ENCODE assay signal across 8 cellular contexts in the genomic region with DNA sequence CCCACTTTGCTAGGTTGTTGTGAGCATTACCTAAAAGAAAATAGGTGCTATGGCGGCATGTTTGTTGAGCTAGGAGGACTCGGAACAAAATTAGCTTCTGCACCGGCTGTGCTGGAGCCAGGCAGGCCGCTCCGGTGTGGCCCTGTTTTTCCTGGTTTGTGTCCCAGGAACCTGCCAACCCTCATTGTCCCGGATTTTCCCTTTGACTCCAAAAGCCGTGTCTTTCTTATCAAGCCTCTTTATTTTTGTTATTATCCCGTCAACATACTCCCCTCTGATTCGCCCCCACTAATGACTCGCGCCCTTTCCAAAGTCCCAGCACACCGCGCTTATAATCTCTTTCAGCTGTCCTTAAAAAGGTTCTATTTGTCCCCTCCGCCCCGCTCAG.
DNase-seq lines count a peak whose midpoint lies in the region; ATAC-seq, FAIRE-seq and TF ChIP-seq lines count a peak whose summit lies in the region.

No MANE protein-coding gene starts in this region.

- H3K27me3 ChIP-seq in CD8-positive, alpha-beta T cell (ENCODE audit: insufficient read depth, low read length), result no peaks in the 10 kb centered on the region
- H3K27me3 ChIP-seq in psoas muscle (ENCODE audit: insufficient read depth in 3 of 3, low read length in 2 of 3), result no peaks in the 10 kb centered on the region
- H3K27me3 ChIP-seq in body of pancreas, result no peaks in the 10 kb centered on the region

- WGBS in psoas muscle, 3 donors, result 39 to 58% (median 49%) methylated on average over 15 of the region's 15 CpGs
- 77 to 79% methylated on average over 14 to 15 of the region's 15 CpGs for WGBS in body of pancreas, 2 donors

- CTCF ChIA-PET in CD8-positive, alpha-beta T cell (lab: Charles Lee), result interaction anchor here (0.5 to 9.0 kb wide), 34 partner anchors 8 to 1110 kb away, joined by 3 to 218 read pairs (median 4); partner anchors contain the start of gene FOXC1

- no peak for TF ChIP-seq CTCF in CD8-positive, alpha-beta T cell (IDR thresholded peaks at IDR 0.05)
- TF ChIP-seq CTCF in VCaP (conservative IDR thresholded peaks at IDR 0.05) (no peak), fibroblast of the aortic adventitia (IDR thresholded peaks at IDR 0.05; ENCODE audit: insufficient read depth, low read length) (no peak), psoas muscle (IDR thresholded peaks at IDR 0.05) (no peak), body of pancreas (IDR thresholded peaks at IDR 0.05) (no peak)

- H3K27ac ChIP-seq in CD8-positive, alpha-beta T cell (ENCODE audit: low read depth, low read length), result no peak overlapping the region
- peak overlapping the region; percentile 44; the same call in 1 of the 2 replicates for H3K27ac ChIP-seq in VCaP
- H3K27ac ChIP-seq in psoas muscle, result peak overlapping the region; percentile 75
- peak overlapping the region in 1 of 4 donors; percentile 20 for H3K27ac ChIP-seq in body of pancreas

- intact Hi-C loops in CD8-positive, alpha-beta T cell (cut with DNase I, micrococcal nuclease), result loop anchor here (1.0 to 10.0 kb wide), 7 partner anchors 281 to 1037 kb away; no protein-coding TSS in a partner anchor
- intact Hi-C loops in psoas muscle (cut with DNase I) (loop anchor here (1.0 to 10.0 kb wide), 7 partner anchors 181 to 1034 kb away; partner anchors contain the start of gene GMDS (in 2 of the 2)), body of pancreas (cut with DNase I) (no loop called here)

- TF ChIP-seq POLR2A in body of pancreas (IDR thresholded peaks at IDR 0.05), result no peak

- no peaks in the 10 kb centered on the region for H3K9me3 Mint-ChIP-seq in CD8-positive, alpha-beta T cell

- peaks cover 6% of the 10 kb centered on the region for H3K27me3 Mint-ChIP-seq in CD8-positive, alpha-beta T cell (ENCODE audit: low read depth)

- no peak for FAIRE-seq in frontal cortex (lab: Jason Lieb, UNC)

- H3K36me3 Mint-ChIP-seq in CD8-positive, alpha-beta T cell, result no peaks in the 10 kb centered on the region

- H3K9me3 ChIP-seq in CD8-positive, alpha-beta T cell (ENCODE audit: low read length), result no peaks in the 10 kb centered on the region
- no peaks in the 10 kb centered on the region for H3K9me3 ChIP-seq in psoas muscle
- H3K9me3 ChIP-seq in body of pancreas, result no peaks in the 10 kb centered on the region

- POLR2A ChIA-PET in CD8-positive, alpha-beta T cell (lab: Charles Lee), result interaction anchor here (0.9 to 1.0 kb wide), 2 partner anchors 1023 to 1035 kb away, joined by 3 read pairs; no protein-coding TSS in a partner anchor

- DNase-seq in CD8-positive, alpha-beta T cell, result no peak
- DNase-seq in fibroblast of the aortic adventitia (ENCODE audit: low read depth), result no peak
- DNase-seq in psoas muscle, result no peak
- DNase-seq in frontal cortex (ENCODE audit: low spot score in 2 of 2), result no peak
- no peak for DNase-seq in activated CD8-positive, alpha-beta memory T cell treated with anti-CD3 and anti-CD28 coated beads, Interleukin-2, amount 50 U/mL, for 4 hours
- no peak for DNase-seq in body of pancreas

- ATAC-seq in CD8-positive, alpha-beta T cell, result no peak
- ATAC-seq in psoas muscle (peak in 1 of 4 donors; percentile 4), HG02973 (IDR thresholded peaks at IDR 0.05; ENCODE audit: unreplicated experiment) (no peak), body of pancreas (no peak)

- H3K4me1 ChIP-seq in CD8-positive, alpha-beta T cell (ENCODE audit: insufficient read depth, low read length), result peaks cover 6% of the 10 kb centered on the region
- H3K4me1 ChIP-seq in psoas muscle, result peaks cover 30% of the 10 kb centered on the region
- H3K4me1 ChIP-seq in body of pancreas, result peaks cover 6% of the 10 kb centered on the region

- peaks cover 9% of the 10 kb centered on the region for H3K4me1 Mint-ChIP-seq in CD8-positive, alpha-beta T cell (ENCODE audit: low read depth)

- H3K36me3 ChIP-seq in CD8-positive, alpha-beta T cell (ENCODE audit: insufficient read depth, low read length), result no peaks in the 10 kb centered on the region
- no peaks in the 10 kb centered on the region for H3K36me3 ChIP-seq in psoas muscle (ENCODE audit: insufficient read depth in 1 of 2, low read depth in 1 of 2)
- H3K36me3 ChIP-seq in body of pancreas (replicated peaks in 1 of 2; ENCODE audit: insufficient read depth in 1 of 2, low read depth in 2 of 2), result no peaks in the 10 kb centered on the region

- H3K4me3 Mint-ChIP-seq in CD8-positive, alpha-beta T cell, result peak overlapping the region; percentile 59

- H3K4me3 ChIP-seq in CD8-positive, alpha-beta T cell (ENCODE audit: low read depth, low read length), result peak overlapping the region; percentile 52
- H3K4me3 ChIP-seq in fibroblast of the aortic adventitia (ENCODE audit: low read depth, low read length), result peak overlapping the region; percentile 51
- H3K4me3 ChIP-seq in psoas muscle, result peak overlapping the region; percentile 65
- H3K4me3 ChIP-seq in body of pancreas, result no peak overlapping the region

- H3K27ac Mint-ChIP-seq in CD8-positive, alpha-beta T cell, result no peak overlapping the region

Comparison
In these comparisons a context has a peak if more than half of its experiments do, and no peak if none do; other contexts are left out.
1. H3K4me3 ChIP-seq: peak in CD8-positive, alpha-beta T cell (single experiment), fibroblast of the aortic adventitia (single experiment) and psoas muscle (single experiment); none in body of pancreas (0 of 2).